In the genomic region with DNA sequence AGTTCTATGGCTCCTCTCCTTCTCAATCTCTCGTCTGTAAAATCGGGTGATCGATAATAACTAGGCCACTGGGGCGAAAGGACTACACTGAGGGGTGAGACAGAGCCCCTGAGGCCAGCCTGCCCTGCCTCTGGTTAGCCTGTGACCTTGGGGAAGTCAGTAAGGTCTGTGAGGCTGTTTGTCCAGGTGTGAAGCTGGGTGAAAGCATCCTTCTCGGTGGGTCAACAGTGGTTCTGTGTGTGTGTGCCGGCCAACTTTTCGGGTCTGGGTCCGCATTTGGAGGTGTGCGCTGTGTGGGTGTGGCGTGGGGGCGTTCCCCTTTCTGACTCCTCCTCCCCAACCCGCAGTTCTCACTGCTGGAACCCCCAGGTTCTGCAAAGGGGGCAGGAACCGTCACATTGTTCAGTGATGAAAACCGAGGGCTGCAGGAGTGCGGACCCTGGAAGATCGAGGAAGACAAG, we compare ENCODE assay signal across 8 cellular contexts. TPM values are rescaled to one million over a fixed set of nuclear protein-coding genes. Genes with fewer than 3 reads are reported as not detected.
DNase-seq lines count a peak whose midpoint lies in the region; ATAC-seq and TF ChIP-seq lines count a peak whose summit lies in the region.

No MANE protein-coding gene starts in this region.

- H3K4me1 Mint-ChIP-seq in activated naive CD8-positive, alpha-beta T cell treated with anti-CD3 and anti-CD28 coated beads, Interleukin-2, amount 50 U/mL, for 24 hours: peaks cover 59% of the 10 kb centered on the region

- no TSS peak for BruUV-seq in PC-9 (replicated peaks; lab: Mats Ljungman, UMichigan)

- H3K9me2 ChIP-seq in PC-9 (ENCODE audit: insufficient read depth): no peaks in the 10 kb centered on the region

- peak overlapping the region; percentile 74 for H3K27ac Mint-ChIP-seq in activated naive CD8-positive, alpha-beta T cell treated with anti-CD3 and anti-CD28 coated beads, Interleukin-2, amount 50 U/mL, for 24 hours

- peaks cover 54% of the 10 kb centered on the region for H3F3A ChIP-seq in PC-9 (ENCODE audit: insufficient read depth, low read depth)

- H3K36me3 ChIP-seq in PC-9 (ENCODE audit: low read depth) (no peaks in the 10 kb centered on the region), kidney epithelial cell (ENCODE audit: control insufficient read depth, insufficient read depth, low read length) (no peaks in the 10 kb centered on the region)

- H3K4me3 ChIP-seq in PC-9: peak overlapping the region; percentile 84
- peak overlapping the region; percentile 39 for H3K4me3 ChIP-seq in kidney epithelial cell (ENCODE audit: low read depth, low read length)

- H3K27ac ChIP-seq in PC-9: no peak overlapping the region

- POLR2A ChIA-PET in PC-9 (lab: Charles Lee; ENCODE audit: unreplicated experiment): no interaction called here

- no peaks in the 10 kb centered on the region for H4K20me1 ChIP-seq in PC-9 (ENCODE audit: insufficient read depth)

- H3K27me3 ChIP-seq in PC-9 (ENCODE audit: insufficient read depth, low read depth): no peaks in the 10 kb centered on the region
- no peaks in the 10 kb centered on the region for H3K27me3 ChIP-seq in kidney epithelial cell (ENCODE audit: control insufficient read depth, insufficient read depth, low read length)

- H3K4me2 ChIP-seq in PC-9: peak overlapping the region; percentile 98

- H3K4me3 Mint-ChIP-seq in activated naive CD8-positive, alpha-beta T cell treated with anti-CD3 and anti-CD28 coated beads, Interleukin-2, amount 50 U/mL, for 24 hours: peak overlapping the region; percentile 82

- no peak for ATAC-seq in activated naive CD8-positive, alpha-beta T cell treated with anti-CD3 and anti-CD28 coated beads, Interleukin-2, amount 50 U/mL, for 24 hours
- ATAC-seq in GM18873 (IDR thresholded peaks at IDR 0.05; ENCODE audit: low FRiP score, unreplicated experiment) (no peak), HG02884 (IDR thresholded peaks at IDR 0.05; ENCODE audit: unreplicated experiment) (no peak)

- peaks cover 52% of the 10 kb centered on the region for H3K4me1 ChIP-seq in PC-9 (replicated peaks; ENCODE audit: insufficient read depth)

- H3K36me3 Mint-ChIP-seq in activated naive CD8-positive, alpha-beta T cell treated with anti-CD3 and anti-CD28 coated beads, Interleukin-2, amount 50 U/mL, for 24 hours (ENCODE audit: low read depth): no peaks in the 10 kb centered on the region

- intact Hi-C loops in PC-9 (cut with micrococcal nuclease; ENCODE audit: unreplicated experiment): no loop called here

- TF ChIP-seq CTCF in PC-9 (conservative IDR thresholded peaks at IDR 0.05) (no peak), kidney epithelial cell (IDR thresholded peaks at IDR 0.05; ENCODE audit: insufficient read depth, low read length, poor library complexity, severe bottlenecking) (no peak)

- peaks cover 15% of the 10 kb centered on the region for H3K79me2 ChIP-seq in PC-9 (ENCODE audit: low read depth)

- H3K27me3 Mint-ChIP-seq in activated naive CD8-positive, alpha-beta T cell treated with anti-CD3 and anti-CD28 coated beads, Interleukin-2, amount 50 U/mL, for 24 hours: no peaks in the 10 kb centered on the region

- DNase-seq in COLO668 (lab: John Stamatoyannopoulos, UW; ENCODE audit: unreplicated experiment) (peak; percentile 19), PC-9 (no peak), kidney epithelial cell (ENCODE audit: low read depth) (no peak), DMS79 (lab: John Stamatoyannopoulos, UW) (no peak)
- peak; percentile 69 for DNase-seq in activated naive CD8-positive, alpha-beta T cell treated with anti-CD3 and anti-CD28 coated beads, Interleukin-2, amount 50 U/mL, for 24 hours
- DNase-seq in stimulated activated CD8-positive, alpha-beta memory T cell treated with anti-CD3 and anti-CD28 coated beads, Interleukin-4, amount 100 ng/mL, for 48 hours: peak; percentile 84

- H2AFZ ChIP-seq in PC-9: peak overlapping the region; percentile 83; the same call in 1 of the 2 replicates

- CTCF ChIA-PET in PC-9 (lab: Charles Lee): no interaction called here

- H3K9me3 ChIP-seq in PC-9 (ENCODE audit: insufficient read depth, low read depth): no peaks in the 10 kb centered on the region

- no peaks in the 10 kb centered on the region for H3K9me3 Mint-ChIP-seq in activated naive CD8-positive, alpha-beta T cell treated with anti-CD3 and anti-CD28 coated beads, Interleukin-2, amount 50 U/mL, for 24 hours

RNA-seq across cellular contexts. Expression of a gene that starts 5.0 kb away (rescaled TPM):
- total RNA-seq in PC-9 (2021): 87.4 and 94.2 TPM in 2 replicates
- total RNA-seq in kidney epithelial cell: 31.2 and 36.6 TPM in 2 replicates

RNA-seq across cellular contexts. Expression of a gene that starts 7.0 kb away (rescaled TPM):
- not detected in 2 replicates for total RNA-seq in PC-9 (2021)
- total RNA-seq in kidney epithelial cell: 0.08 and 0.21 TPM in 2 replicates

Comparison
In these comparisons a context has a peak if more than half of its experiments do, and no peak if none do; other contexts are left out.
1. DNase-seq: peak in COLO668 (single experiment), activated naive CD8-positive, alpha-beta T cell treated with anti-CD3 and anti-CD28 coated beads, Interleukin-2, amount 50 U/mL, for 24 hours (single experiment) and stimulated activated CD8-positive, alpha-beta memory T cell treated with anti-CD3 and anti-CD28 coated beads, Interleukin-4, amount 100 ng/mL, for 48 hours (single experiment); none in PC-9 (0 of 2), kidney epithelial cell (single experiment) and DMS79 (single experiment).